In genomic region chr3:52240886-52241244, GRCh38 we compare ENCODE assay signal across 9 cellular contexts. TPM values are rescaled to one million over a fixed set of nuclear protein-coding genes. Genes with fewer than 3 reads are reported as not detected.
DNase-seq lines count a peak whose midpoint lies in the region; ATAC-seq, FAIRE-seq and TF ChIP-seq lines count a peak whose summit lies in the region.
"Had no signal": no experiment of that assay in that cellular context is flagged by ENCODE, and none has a peak within 500 bp of the region (broad histone marks: within the 10 kb centered on the region; RNA-seq: fewer than 3 reads in every experiment).

No MANE protein-coding gene starts in this region.

- no peak overlapping the region for H4K8ac ChIP-seq in mesenchymal stem cell (ENCODE audit: low read length)

- no peak overlapping the region for H2AK5ac ChIP-seq in mesenchymal stem cell (ENCODE audit: low read length, severe bottlenecking)

- TF ChIP-seq CTCF in HepG2 (CRISPR knock-in tag; IDR thresholded peaks at IDR 0.05): no peak
- TF ChIP-seq CTCF in right lobe of liver (IDR thresholded peaks at IDR 0.05): no peak

- POLR2A ChIA-PET in HepG2 (lab: Yijun Ruan, JAX): interaction anchor here (0.6 to 1.7 kb wide), 11 partner anchors 8 to 245 kb away, joined by 3 to 15 read pairs (median 4); partner anchors contain the start of genes GLYCTK, RPL29, TLR9 and WDR82

- H3K4me2 ChIP-seq in HepG2 (ENCODE audit: low read depth, low read length): no peak overlapping the region
- H3K4me2 ChIP-seq in mesenchymal stem cell (ENCODE audit: low read length, poor library complexity, severe bottlenecking): no peak overlapping the region

- H2BK12ac ChIP-seq in mesenchymal stem cell (ENCODE audit: low read length in 2 of 2): peak overlapping the region in 1 of 2 experiments; percentile 21

- H3K36me3 ChIP-seq in HepG2 (replicated peaks in 1 of 2; ENCODE audit: control insufficient read depth in 1 of 2, insufficient read depth in 2 of 2, low read length in 2 of 2) (no peaks in the 10 kb centered on the region), right lobe of liver (no peaks in the 10 kb centered on the region), mesenchymal stem cell (ENCODE audit: control insufficient read depth in 1 of 2, insufficient read depth in 2 of 2, low read depth in 1 of 2, low read length in 2 of 2) (no peaks in the 10 kb centered on the region), MG63 (peaks cover 4% of the 10 kb centered on the region)
- H3K36me3 ChIP-seq: ovary had no signal

- no peak overlapping the region for H2AFZ ChIP-seq in HepG2 (ENCODE audit: low read length)
- H2AFZ ChIP-seq in mesenchymal stem cell (ENCODE audit: low read depth, low read length): no peak overlapping the region

- H3K18ac ChIP-seq in mesenchymal stem cell (ENCODE audit: low read depth in 1 of 2, low read length in 2 of 2): peak overlapping the region in 1 of 2 experiments; percentile 14

- H2BK5ac ChIP-seq in mesenchymal stem cell (ENCODE audit: low read depth, low read length, poor library complexity, severe bottlenecking): no peak overlapping the region

- TF ChIP-seq RAD21 in HepG2 (CRISPR knock-in tag; IDR thresholded peaks at IDR 0.05): no peak

- WGBS in HepG2 (ENCODE audit: low lambda C conversion rate): 98% methylated on average over 3 of the region's 3 CpGs
- 59% methylated on average over 3 of the region's 3 CpGs for WGBS in right lobe of liver (ENCODE audit: insufficient coverage, low coverage, low lambda C conversion rate, missing lambda C conversion rate)
- 96% methylated on average over 3 of the region's 3 CpGs for WGBS in mesenchymal stem cell

- no peak overlapping the region for H3K14ac ChIP-seq in mesenchymal stem cell (ENCODE audit: low read length in 2 of 2)

- ATAC-seq in HepG2 (no peak), right lobe of liver (no peak), GM18511 (IDR thresholded peaks at IDR 0.05; ENCODE audit: unreplicated experiment) (no peak)
- peak; percentile 6 to 24 for ATAC-seq in activated T-cell treated with anti-CD3 and anti-CD28 coated beads, Interleukin-2, amount 50 U/mL, for 72 hours (replicated peaks in 1 of 2)

- H3K79me1 ChIP-seq in mesenchymal stem cell (replicated peaks; ENCODE audit: low read length, poor library complexity, severe bottlenecking): peaks cover 6% of the 10 kb centered on the region

- peaks cover 64% of the 10 kb centered on the region for H3K4me1 ChIP-seq in HepG2 (ENCODE audit: insufficient read depth, low read length)
- H3K4me1 ChIP-seq in right lobe of liver: peaks cover 0 to 36% (median 16%) of the 10 kb centered on the region in 4 donors
- H3K4me1 ChIP-seq in mesenchymal stem cell (ENCODE audit: control insufficient read depth, insufficient read depth, low read depth, low read length): peaks cover 47% of the 10 kb centered on the region

- CTCF ChIA-PET in HepG2 (lab: Yijun Ruan, JAX; ENCODE audit: low intra/inter-chr PET ratio, low total read pairs): no interaction called here

- H3K23ac ChIP-seq in mesenchymal stem cell (ENCODE audit: low read length in 2 of 2): no peak overlapping the region

- peak overlapping the region in 1 of 2 experiments; percentile 20 for H3K4ac ChIP-seq in mesenchymal stem cell (ENCODE audit: low read depth in 1 of 2, low read length in 2 of 2)

- DNase-seq in HepG2 (ENCODE audit: low spot score): no peak
- no peak for DNase-seq in right lobe of liver
- no peak for DNase-seq in activated T-cell treated with anti-CD3 and anti-CD28 coated beads, Interleukin-2, amount 50 U/mL, for 72 hours
- no peak for DNase-seq in mesenchymal stem cell
- no peak for DNase-seq in MG63
- no peak for DNase-seq in HCEC 1CT
- no peak for DNase-seq in cerebellum (ENCODE audit: low spot score)

- no peak overlapping the region for H3K27ac ChIP-seq in HepG2 (ENCODE audit: extremely low read length, insufficient read depth, low read length)
- H3K27ac ChIP-seq in right lobe of liver: no peak overlapping the region
- H3K27ac ChIP-seq in mesenchymal stem cell (ENCODE audit: low read length, poor library complexity, severe bottlenecking): no peak overlapping the region

- H3K79me2 ChIP-seq in HepG2 (ENCODE audit: insufficient read depth, low read length): peaks cover 23% of the 10 kb centered on the region

- TF ChIP-seq POLR2A in HepG2 (IDR thresholded peaks at IDR 0.05; ENCODE audit: insufficient read depth in 1 of 2, low read depth in 2 of 2, low read length in 2 of 2) (no peak), right lobe of liver (IDR thresholded peaks at IDR 0.05) (no peak)

- peaks cover 2 to 3% of the 10 kb centered on the region in 2 donors for H3K9me3 Mint-ChIP-seq in activated T-cell treated with anti-CD3 and anti-CD28 coated beads, Interleukin-2, amount 50 U/mL, for 72 hours

- H3K4me1 Mint-ChIP-seq in activated T-cell treated with anti-CD3 and anti-CD28 coated beads, Interleukin-2, amount 50 U/mL, for 72 hours (ENCODE audit: low read depth): peaks cover 82% of the 10 kb centered on the region

- H3K27me3 ChIP-seq in HepG2 (ENCODE audit: control insufficient read depth in 1 of 2, insufficient read depth in 2 of 2, low read length in 2 of 2) (no peaks in the 10 kb centered on the region; a peak in 1 of 5 replicates), right lobe of liver (no peaks in the 10 kb centered on the region), mesenchymal stem cell (ENCODE audit: control insufficient read depth in 1 of 2, insufficient read depth in 1 of 2, low read length in 2 of 2) (no peaks in the 10 kb centered on the region), MG63 (no peaks in the 10 kb centered on the region)
- H3K27me3 ChIP-seq: ovary had no signal

- H4K20me1 ChIP-seq in HepG2 (ENCODE audit: insufficient read depth, low read length): peaks cover 13% of the 10 kb centered on the region; the same call in 1 of the 2 replicates

- in situ Hi-C loops in HepG2 (cut with HindIII; ENCODE audit: extremely low pct_ligation_motif_present, low pct_unique_long_range_greater_than_20kb): no loop called here

- H3K9me3 ChIP-seq in HepG2 (ENCODE audit: low read length) (no peaks in the 10 kb centered on the region), right lobe of liver (no peaks in the 10 kb centered on the region), mesenchymal stem cell (ENCODE audit: control insufficient read depth, low read length) (no peaks in the 10 kb centered on the region), MG63 (no peaks in the 10 kb centered on the region)
- H3K9me3 ChIP-seq: ovary had no signal

- H3K4me3 ChIP-seq in HepG2 (replicated peaks in 1 of 3; ENCODE audit: insufficient read depth in 1 of 3, low read depth in 2 of 3, low read length in 3 of 3): no peak overlapping the region
- no peak overlapping the region for H3K4me3 ChIP-seq in right lobe of liver
- no peak overlapping the region for H3K4me3 ChIP-seq in mesenchymal stem cell (ENCODE audit: insufficient read depth in 1 of 2, low read depth in 1 of 2, low read length in 2 of 2)
- no peak overlapping the region for H3K4me3 ChIP-seq in MG63
- H3K4me3 ChIP-seq: ovary had no signal

- H3K4me3 Mint-ChIP-seq in activated T-cell treated with anti-CD3 and anti-CD28 coated beads, Interleukin-2, amount 50 U/mL, for 72 hours: peak overlapping the region; percentile 88 to 98

- H3K27me3 Mint-ChIP-seq in activated T-cell treated with anti-CD3 and anti-CD28 coated beads, Interleukin-2, amount 50 U/mL, for 72 hours (ENCODE audit: low read depth): no peaks in the 10 kb centered on the region

- H3K9ac ChIP-seq in HepG2 (ENCODE audit: insufficient read depth, low read depth, low read length) (no peak overlapping the region), mesenchymal stem cell (ENCODE audit: low read length) (peak overlapping the region; percentile 74)

- BruUV-seq in HepG2 (replicated peaks; lab: Mats Ljungman, UMichigan): no TSS peak

- intact Hi-C loops in HepG2 (cut with micrococcal nuclease; ENCODE audit: unreplicated experiment) (no loop called here), right lobe of liver (cut with DNase I) (no loop called here)

- H2BK120ac ChIP-seq in mesenchymal stem cell (ENCODE audit: low read depth, low read length): no peak overlapping the region

- H3K36me3 Mint-ChIP-seq in activated T-cell treated with anti-CD3 and anti-CD28 coated beads, Interleukin-2, amount 50 U/mL, for 72 hours (ENCODE audit: insufficient read depth in 2 of 2): peaks cover 17 to 21% of the 10 kb centered on the region in 2 donors

- H4K91ac ChIP-seq in mesenchymal stem cell (ENCODE audit: low read length): no peak overlapping the region

- TF ChIP-seq EP300 in HepG2 (IDR thresholded peaks at IDR 0.05; ENCODE audit: low read depth in 2 of 2, low read length in 2 of 2) (no peak), HepG2 (CRISPR knock-in tag; IDR thresholded peaks at IDR 0.05; ENCODE audit: borderline replicate concordance) (no peak)

- H3K27ac Mint-ChIP-seq in activated T-cell treated with anti-CD3 and anti-CD28 coated beads, Interleukin-2, amount 50 U/mL, for 72 hours: peak overlapping the region; percentile 97

- H2BK15ac ChIP-seq in mesenchymal stem cell (ENCODE audit: low read depth, poor library complexity, severe bottlenecking): no peak overlapping the region

- FAIRE-seq in HepG2 (lab: Jason Lieb, UNC): no peak

RNA-seq across cellular contexts. Expression of gene TWF2, which starts 1.9 kb away (rescaled TPM):
- 45.5 and 49.1 TPM in 2 replicates for total RNA-seq in HepG2 (2016; rRNA removed; fragmentation: Illumina TruSeq; extraction: Trizol)
- total RNA-seq in HepG2 (2016; cell fraction: cytosol; rRNA removed; fragmentation: Illumina TruSeq; extraction: Trizol; ENCODE audit: low read depth): 9.3 and 10.4 TPM in 2 replicates
- total RNA-seq in HepG2 (2016; cell fraction: insoluble cytoplasmic fraction; rRNA removed; fragmentation: Illumina TruSeq; extraction: Trizol): 46.7 and 47.5 TPM in 2 replicates
- 18.1 and 19.8 TPM in 2 replicates for total RNA-seq in HepG2 (2016; cell fraction: membrane; rRNA removed; fragmentation: Illumina TruSeq; extraction: Trizol)
- 19.0 and 20.5 TPM in 2 replicates for total RNA-seq in HepG2 (2016; cell fraction: nucleus; rRNA removed; fragmentation: Illumina TruSeq; extraction: Trizol)
- 108 and 123 TPM in 2 replicates for polyA plus RNA-seq in HepG2 (2011; rRNA removed)
- polyA plus RNA-seq in HepG2 (2011; cell fraction: cytosol; rRNA removed): 139 and 201 TPM in 2 replicates
- 105 and 112 TPM in 2 replicates for polyA plus RNA-seq in HepG2 (2011; cell fraction: nucleus; rRNA removed)
- 63.2 and 85.2 TPM in 2 replicates for polyA plus RNA-seq in HepG2 (2012)
- polyA plus RNA-seq in HepG2 (2016; cell fraction: cytosol; fragmentation: Illumina TruSeq; extraction: Trizol; ENCODE audit: low read depth): 10.6 and 11.3 TPM in 2 replicates
- 55.3 and 58.3 TPM in 2 replicates for polyA plus RNA-seq in HepG2 (2016; cell fraction: insoluble cytoplasmic fraction; fragmentation: Illumina TruSeq; extraction: Trizol; ENCODE audit: low read depth)
- 16.1 and 16.9 TPM in 2 replicates for polyA plus RNA-seq in HepG2 (2016; cell fraction: membrane; fragmentation: Illumina TruSeq; extraction: Trizol; ENCODE audit: low read depth)
- 37.2 and 39.4 TPM in 2 replicates for polyA plus RNA-seq in HepG2 (2016; cell fraction: nucleus; fragmentation: Illumina TruSeq; extraction: Trizol; ENCODE audit: insufficient read depth, low read depth)
- polyA minus RNA-seq in HepG2 (2011; rRNA and poly(A)+ RNA removed; ENCODE audit: low replicate concordance): 46.6 and 135 TPM in 2 replicates
- polyA minus RNA-seq in HepG2 (2011; cell fraction: cytosol; rRNA and poly(A)+ RNA removed): 84.6 and 87.5 TPM in 2 replicates
- polyA minus RNA-seq in HepG2 (2011; cell fraction: nucleus; rRNA and poly(A)+ RNA removed): 18.5 and 25.0 TPM in 2 replicates
- total RNA-seq in right lobe of liver: 10 to 100 TPM; 12.9 to 34.4 (median 23.7) TPM
- 100 to 1,000 TPM; 124 to 133 TPM for total RNA-seq in activated T-cell treated with anti-CD3 and anti-CD28 coated beads, Interleukin-2, amount 50 U/mL, for 72 hours
- 91.9 TPM for polyA plus RNA-seq in mesenchymal stem cell (2013, experiment 1 of 2)
- polyA plus RNA-seq in mesenchymal stem cell (2013, experiment 2 of 2): 91.8 TPM
- 37.4 and 100 TPM in 2 replicates for total RNA-seq in MG63 (2014; rRNA removed; shearing (Covaris generic); ENCODE audit: low replicate concordance)
- 15.1 TPM for total RNA-seq in cerebellum

RNA-seq across cellular contexts. Expression of gene PPM1M, which starts 4.7 kb away (rescaled TPM):
- 1.5 and 2.5 TPM in 2 replicates for total RNA-seq in HepG2 (2016; rRNA removed; fragmentation: Illumina TruSeq; extraction: Trizol)
- total RNA-seq in HepG2 (2016; cell fraction: cytosol; rRNA removed; fragmentation: Illumina TruSeq; extraction: Trizol; ENCODE audit: low read depth): 0.91 and 1.1 TPM in 2 replicates
- 2.2 and 2.4 TPM in 2 replicates for total RNA-seq in HepG2 (2016; cell fraction: insoluble cytoplasmic fraction; rRNA removed; fragmentation: Illumina TruSeq; extraction: Trizol)
- total RNA-seq in HepG2 (2016; cell fraction: membrane; rRNA removed; fragmentation: Illumina TruSeq; extraction: Trizol): 2.7 and 3.5 TPM in 2 replicates
- 2.0 and 2.1 TPM in 2 replicates for total RNA-seq in HepG2 (2016; cell fraction: nucleus; rRNA removed; fragmentation: Illumina TruSeq; extraction: Trizol)
- 5.9 and 6.9 TPM in 2 replicates for polyA plus RNA-seq in HepG2 (2011; rRNA removed)
- 4.4 and 5.2 TPM in 2 replicates for polyA plus RNA-seq in HepG2 (2011; cell fraction: cytosol; rRNA removed)
- 20.6 and 21.3 TPM in 2 replicates for polyA plus RNA-seq in HepG2 (2011; cell fraction: nucleus; rRNA removed)
- 4.0 and 4.5 TPM in 2 replicates for polyA plus RNA-seq in HepG2 (2012)
- 0.99 and 1.1 TPM in 2 replicates for polyA plus RNA-seq in HepG2 (2016; cell fraction: cytosol; fragmentation: Illumina TruSeq; extraction: Trizol; ENCODE audit: low read depth)
- 2.0 and 2.3 TPM in 2 replicates for polyA plus RNA-seq in HepG2 (2016; cell fraction: insoluble cytoplasmic fraction; fragmentation: Illumina TruSeq; extraction: Trizol; ENCODE audit: low read depth)
- 2.3 and 2.5 TPM in 2 replicates for polyA plus RNA-seq in HepG2 (2016; cell fraction: membrane; fragmentation: Illumina TruSeq; extraction: Trizol; ENCODE audit: low read depth)
- 3.6 and 4.3 TPM in 2 replicates for polyA plus RNA-seq in HepG2 (2016; cell fraction: nucleus; fragmentation: Illumina TruSeq; extraction: Trizol; ENCODE audit: insufficient read depth, low read depth)
- 8.9 and 14.9 TPM in 2 replicates for polyA minus RNA-seq in HepG2 (2011; rRNA and poly(A)+ RNA removed; ENCODE audit: low replicate concordance)
- polyA minus RNA-seq in HepG2 (2011; cell fraction: cytosol; rRNA and poly(A)+ RNA removed): 1.5 and 1.9 TPM in 2 replicates
- 2.7 and 3.7 TPM in 2 replicates for polyA minus RNA-seq in HepG2 (2011; cell fraction: nucleus; rRNA and poly(A)+ RNA removed)
- total RNA-seq in right lobe of liver: 1 to 10 TPM; 2.8 to 7.1 (median 4.5) TPM
- total RNA-seq in activated T-cell treated with anti-CD3 and anti-CD28 coated beads, Interleukin-2, amount 50 U/mL, for 72 hours: 100 to 1,000 TPM; 119 to 121 TPM
- polyA plus RNA-seq in mesenchymal stem cell (2013, experiment 1 of 2): 11.3 TPM
- 10.9 TPM for polyA plus RNA-seq in mesenchymal stem cell (2013, experiment 2 of 2)
- total RNA-seq in MG63 (2014; rRNA removed; shearing (Covaris generic); ENCODE audit: low replicate concordance): 7.9 and 16.2 TPM in 2 replicates
- total RNA-seq in cerebellum: 3.1 TPM

RNA-seq across cellular contexts. Expression of gene TLR9, which starts 15.4 kb away (rescaled TPM):
- not detected in 2 replicates for total RNA-seq in HepG2 (2016; rRNA removed; fragmentation: Illumina TruSeq; extraction: Trizol)
- not detected in 2 replicates for total RNA-seq in HepG2 (2016; cell fraction: cytosol; rRNA removed; fragmentation: Illumina TruSeq; extraction: Trizol; ENCODE audit: low read depth)
- not detected in 2 replicates for total RNA-seq in HepG2 (2016; cell fraction: insoluble cytoplasmic fraction; rRNA removed; fragmentation: Illumina TruSeq; extraction: Trizol)
- total RNA-seq in HepG2 (2016; cell fraction: membrane; rRNA removed; fragmentation: Illumina TruSeq; extraction: Trizol): not detected in 2 replicates
- not detected in 2 replicates for total RNA-seq in HepG2 (2016; cell fraction: nucleus; rRNA removed; fragmentation: Illumina TruSeq; extraction: Trizol)
- 0.08 TPM in 1 of 2 replicates, not detected in the other for polyA plus RNA-seq in HepG2 (2011; rRNA removed)
- polyA plus RNA-seq in HepG2 (2011; cell fraction: cytosol; rRNA removed): 0.01 TPM in 2 replicates
- 0.88 and 0.95 TPM in 2 replicates for polyA plus RNA-seq in HepG2 (2011; cell fraction: nucleus; rRNA removed)
- polyA plus RNA-seq in HepG2 (2012): 0.31 TPM in 1 of 2 replicates, not detected in the other
- polyA plus RNA-seq in HepG2 (2016; cell fraction: cytosol; fragmentation: Illumina TruSeq; extraction: Trizol; ENCODE audit: low read depth): not detected in 2 replicates
- polyA plus RNA-seq in HepG2 (2016; cell fraction: insoluble cytoplasmic fraction; fragmentation: Illumina TruSeq; extraction: Trizol; ENCODE audit: low read depth): not detected in 2 replicates
- polyA plus RNA-seq in HepG2 (2016; cell fraction: membrane; fragmentation: Illumina TruSeq; extraction: Trizol; ENCODE audit: low read depth): not detected in 2 replicates
- not detected in 2 replicates for polyA plus RNA-seq in HepG2 (2016; cell fraction: nucleus; fragmentation: Illumina TruSeq; extraction: Trizol; ENCODE audit: insufficient read depth, low read depth)
- 0.14 TPM in 1 of 2 replicates, not detected in the other for polyA minus RNA-seq in HepG2 (2011; rRNA and poly(A)+ RNA removed; ENCODE audit: low replicate concordance)
- not detected in 2 replicates for polyA minus RNA-seq in HepG2 (2011; cell fraction: cytosol; rRNA and poly(A)+ RNA removed)
- 0.25 and 0.26 TPM in 2 replicates for polyA minus RNA-seq in HepG2 (2011; cell fraction: nucleus; rRNA and poly(A)+ RNA removed)
- total RNA-seq in right lobe of liver: under 1 TPM in 4 of 6 experiments, not detected in 2; 0.12 to 0.59 (median 0.24) TPM
- total RNA-seq in activated T-cell treated with anti-CD3 and anti-CD28 coated beads, Interleukin-2, amount 50 U/mL, for 72 hours: 1 to 10 TPM; 1.2 to 2.3 TPM
- polyA plus RNA-seq in mesenchymal stem cell (2013, experiment 1 of 2): not detected
- polyA plus RNA-seq in mesenchymal stem cell (2013, experiment 2 of 2): 0.01 TPM
- total RNA-seq in MG63 (2014; rRNA removed; shearing (Covaris generic); ENCODE audit: low replicate concordance): not detected in 2 replicates
- total RNA-seq in cerebellum: 0.09 TPM

RNA-seq across cellular contexts. Expression of gene WDR82, which starts 37.6 kb away (rescaled TPM):
- total RNA-seq in HepG2 (2016; rRNA removed; fragmentation: Illumina TruSeq; extraction: Trizol) (59.5 and 62.0 TPM in 2 replicates), right lobe of liver (10 to 100 TPM; 14.1 to 25.2 (median 20.7) TPM), cerebellum (117 TPM)
- 6.3 and 6.7 TPM in 2 replicates for total RNA-seq in HepG2 (2016; cell fraction: cytosol; rRNA removed; fragmentation: Illumina TruSeq; extraction: Trizol; ENCODE audit: low read depth)
- 58.9 and 60.5 TPM in 2 replicates for total RNA-seq in HepG2 (2016; cell fraction: insoluble cytoplasmic fraction; rRNA removed; fragmentation: Illumina TruSeq; extraction: Trizol)
- total RNA-seq in HepG2 (2016; cell fraction: membrane; rRNA removed; fragmentation: Illumina TruSeq; extraction: Trizol): 27.7 and 28.8 TPM in 2 replicates
- total RNA-seq in HepG2 (2016; cell fraction: nucleus; rRNA removed; fragmentation: Illumina TruSeq; extraction: Trizol): 32.4 and 32.6 TPM in 2 replicates
- polyA plus RNA-seq in HepG2 (2011; rRNA removed): 39.1 and 41.9 TPM in 2 replicates
- polyA plus RNA-seq in HepG2 (2011; cell fraction: cytosol; rRNA removed): 23.5 and 37.7 TPM in 2 replicates
- 10.7 and 14.5 TPM in 2 replicates for polyA plus RNA-seq in HepG2 (2011; cell fraction: nucleus; rRNA removed)
- polyA plus RNA-seq in HepG2 (2012): 48.3 and 52.2 TPM in 2 replicates
- 3.6 and 4.2 TPM in 2 replicates for polyA plus RNA-seq in HepG2 (2016; cell fraction: cytosol; fragmentation: Illumina TruSeq; extraction: Trizol; ENCODE audit: low read depth)
- 60.6 and 66.1 TPM in 2 replicates for polyA plus RNA-seq in HepG2 (2016; cell fraction: insoluble cytoplasmic fraction; fragmentation: Illumina TruSeq; extraction: Trizol; ENCODE audit: low read depth)
- 13.9 and 15.0 TPM in 2 replicates for polyA plus RNA-seq in HepG2 (2016; cell fraction: membrane; fragmentation: Illumina TruSeq; extraction: Trizol; ENCODE audit: low read depth)
- polyA plus RNA-seq in HepG2 (2016; cell fraction: nucleus; fragmentation: Illumina TruSeq; extraction: Trizol; ENCODE audit: insufficient read depth, low read depth): 38.8 and 40.8 TPM in 2 replicates
- 52.7 and 77.7 TPM in 2 replicates for polyA minus RNA-seq in HepG2 (2011; rRNA and poly(A)+ RNA removed; ENCODE audit: low replicate concordance)
- 29.3 and 33.9 TPM in 2 replicates for polyA minus RNA-seq in HepG2 (2011; cell fraction: cytosol; rRNA and poly(A)+ RNA removed)
- polyA minus RNA-seq in HepG2 (2011; cell fraction: nucleus; rRNA and poly(A)+ RNA removed): 28.7 and 33.2 TPM in 2 replicates
- total RNA-seq in activated T-cell treated with anti-CD3 and anti-CD28 coated beads, Interleukin-2, amount 50 U/mL, for 72 hours: 100 to 1,000 TPM; 113 to 120 TPM
- 29.2 TPM for polyA plus RNA-seq in mesenchymal stem cell (2013, experiment 1 of 2)
- 30.0 TPM for polyA plus RNA-seq in mesenchymal stem cell (2013, experiment 2 of 2)
- total RNA-seq in MG63 (2014; rRNA removed; shearing (Covaris generic); ENCODE audit: low replicate concordance): 27.6 and 40.0 TPM in 2 replicates

RNA-seq across cellular contexts. Expression of gene ALAS1, which starts 42.9 kb away (rescaled TPM):
- total RNA-seq in HepG2 (2016; rRNA removed; fragmentation: Illumina TruSeq; extraction: Trizol): 36.0 and 40.2 TPM in 2 replicates
- total RNA-seq in HepG2 (2016; cell fraction: cytosol; rRNA removed; fragmentation: Illumina TruSeq; extraction: Trizol; ENCODE audit: low read depth): 9.6 and 11.6 TPM in 2 replicates
- 33.6 and 35.3 TPM in 2 replicates for total RNA-seq in HepG2 (2016; cell fraction: insoluble cytoplasmic fraction; rRNA removed; fragmentation: Illumina TruSeq; extraction: Trizol)
- total RNA-seq in HepG2 (2016; cell fraction: membrane; rRNA removed; fragmentation: Illumina TruSeq; extraction: Trizol): 14.0 and 14.5 TPM in 2 replicates
- total RNA-seq in HepG2 (2016; cell fraction: nucleus; rRNA removed; fragmentation: Illumina TruSeq; extraction: Trizol): 16.9 and 18.1 TPM in 2 replicates
- polyA plus RNA-seq in HepG2 (2011; rRNA removed): 39.0 and 43.2 TPM in 2 replicates
- polyA plus RNA-seq in HepG2 (2011; cell fraction: cytosol; rRNA removed): 41.2 and 50.6 TPM in 2 replicates
- 30.0 and 30.9 TPM in 2 replicates for polyA plus RNA-seq in HepG2 (2011; cell fraction: nucleus; rRNA removed)
- 19.8 and 27.7 TPM in 2 replicates for polyA plus RNA-seq in HepG2 (2012)
- 3.9 and 4.3 TPM in 2 replicates for polyA plus RNA-seq in HepG2 (2016; cell fraction: cytosol; fragmentation: Illumina TruSeq; extraction: Trizol; ENCODE audit: low read depth)
- polyA plus RNA-seq in HepG2 (2016; cell fraction: insoluble cytoplasmic fraction; fragmentation: Illumina TruSeq; extraction: Trizol; ENCODE audit: low read depth): 27.6 and 42.4 TPM in 2 replicates
- polyA plus RNA-seq in HepG2 (2016; cell fraction: membrane; fragmentation: Illumina TruSeq; extraction: Trizol; ENCODE audit: low read depth): 6.8 and 7.1 TPM in 2 replicates
- polyA plus RNA-seq in HepG2 (2016; cell fraction: nucleus; fragmentation: Illumina TruSeq; extraction: Trizol; ENCODE audit: insufficient read depth, low read depth): 26.7 and 30.3 TPM in 2 replicates
- 49.6 and 54.7 TPM in 2 replicates for polyA minus RNA-seq in HepG2 (2011; rRNA and poly(A)+ RNA removed; ENCODE audit: low replicate concordance)
- polyA minus RNA-seq in HepG2 (2011; cell fraction: cytosol; rRNA and poly(A)+ RNA removed): 23.9 and 26.4 TPM in 2 replicates
- polyA minus RNA-seq in HepG2 (2011; cell fraction: nucleus; rRNA and poly(A)+ RNA removed): 17.3 and 19.0 TPM in 2 replicates
- 100 to 1,000 TPM in 4 of 6 experiments, 10 to 100 TPM in 2; 73.4 to 783 (median 147) TPM for total RNA-seq in right lobe of liver
- 10 to 100 TPM; 62.7 to 63.6 TPM for total RNA-seq in activated T-cell treated with anti-CD3 and anti-CD28 coated beads, Interleukin-2, amount 50 U/mL, for 72 hours
- 64.5 TPM for polyA plus RNA-seq in mesenchymal stem cell (2013, experiment 1 of 2)
- polyA plus RNA-seq in mesenchymal stem cell (2013, experiment 2 of 2): 61.9 TPM
- total RNA-seq in MG63 (2014; rRNA removed; shearing (Covaris generic); ENCODE audit: low replicate concordance): 33.7 and 34.0 TPM in 2 replicates
- 34.6 TPM for total RNA-seq in cerebellum

Comparison
In these comparisons a context has a peak if more than half of its experiments do, and no peak if none do; other contexts are left out.
1. ATAC-seq: peak in activated T-cell treated with anti-CD3 and anti-CD28 coated beads, Interleukin-2, amount 50 U/mL, for 72 hours (2 of 2); none in HepG2 (single experiment), right lobe of liver (0 of 4) and GM18511 (single experiment).